In genomic region chr9:84852902-84853301, GRCh38 we compare ENCODE assay signal across 13 cellular contexts.
DNase-seq lines count a peak whose midpoint lies in the region; TF ChIP-seq lines count a peak whose summit lies in the region.
"Had no signal": no experiment of that assay in that cellular context is flagged by ENCODE, and none has a peak within 500 bp of the region (broad histone marks: within the 10 kb centered on the region; RNA-seq: fewer than 3 reads in every experiment).

No MANE protein-coding gene starts in this region.

- H3K27me3 Mint-ChIP-seq in H9 (ENCODE audit: low read depth) (no peaks in the 10 kb centered on the region; the same call in 1 of the 2 replicates), endodermal cell (ENCODE audit: insufficient read depth) (peaks cover 1% of the 10 kb centered on the region), neural progenitor cell (ENCODE audit: insufficient read depth, low read depth) (peaks cover 10% of the 10 kb centered on the region)

- H4K20me1 ChIP-seq in H9 (ENCODE audit: control insufficient read depth, insufficient read depth, insufficient read length) (no peaks in the 10 kb centered on the region), neural progenitor cell (ENCODE audit: low read depth) (no peaks in the 10 kb centered on the region)

- H3K79me2 ChIP-seq in H9 (ENCODE audit: insufficient read depth, low read length), result no peaks in the 10 kb centered on the region
- H3K79me2 ChIP-seq in neural progenitor cell (ENCODE audit: low read depth), result no peaks in the 10 kb centered on the region

- no peaks in the 10 kb centered on the region for H3K23me2 ChIP-seq in H9 (ENCODE audit: insufficient read length, low read depth, low read length, poor library complexity, severe bottlenecking)

- H3K36me3 Mint-ChIP-seq in H9 (ENCODE audit: insufficient read depth in 1 of 3, low read depth in 3 of 3) (no peaks in the 10 kb centered on the region; a peak in 2 of 7 replicates), endodermal cell (ENCODE audit: low read depth) (no peaks in the 10 kb centered on the region), neural progenitor cell (peaks cover 5% of the 10 kb centered on the region)
- H3K36me3 Mint-ChIP-seq: CD4-positive, CD25-positive, alpha-beta regulatory T cell had no signal

- DNase-seq in H9 (no peak), ascending aorta (ENCODE audit: low spot score in 2 of 2) (no peak), endodermal cell (no peak), neural progenitor cell (ENCODE audit: low spot score) (no peak), NCI-H748 treated with DMSO at 0.1 percent for 48 hours (lab: John Stamatoyannopoulos, UW) (no peak), putamen (ENCODE audit: low spot score) (no peak), amniotic stem cell (lab: John Stamatoyannopoulos, UW) (no peak)
- no peak for DNase-seq in activated T-cell treated with anti-CD3 and anti-CD28 coated beads, Interleukin-2, amount 50 U/mL, for 1 hour
- DNase-seq: ACHN; CD4-positive, CD25-positive, alpha-beta regulatory T cell; NCI-H187; NCI-H446 had no signal

- WGBS in H9 (ENCODE audit: extremely low coverage, insufficient read length, low lambda C conversion rate), result no CpG with 5 or more reads among the region's 1 CpG
- 86 to 88% methylated on average over 1 of the region's 1 CpG for WGBS in endodermal cell (ENCODE audit: insufficient coverage in 1 of 2, insufficient read length in 1 of 2), 2 experiments

- H2BK12ac ChIP-seq in H9 (ENCODE audit: insufficient read length, low read depth, low read length), result no peak overlapping the region

- H3K9ac ChIP-seq in H9 (ENCODE audit: extremely low read depth, insufficient read length, low read length), result no peak overlapping the region
- no peak overlapping the region for H3K9ac ChIP-seq in endodermal cell (ENCODE audit: extremely low read depth, low read length, poor library complexity, severe bottlenecking)
- no peak overlapping the region for H3K9ac ChIP-seq in neural progenitor cell

- no peaks in the 10 kb centered on the region for H3K36me3 ChIP-seq in ascending aorta
- H3K36me3 ChIP-seq in endodermal cell (ENCODE audit: control insufficient read depth, insufficient read depth, low read length), result no peaks in the 10 kb centered on the region
- no peaks in the 10 kb centered on the region for H3K36me3 ChIP-seq in neural progenitor cell
- H3K36me3 ChIP-seq: HAP-1 had no signal

- no peak overlapping the region for H3K4me2 ChIP-seq in H9 (ENCODE audit: insufficient read depth, insufficient read length, low read length)
- H3K4me2 ChIP-seq in neural progenitor cell, result peak overlapping the region; percentile 66

- H3K4me3 ChIP-seq in ascending aorta, result no peak overlapping the region
- no peak overlapping the region for H3K4me3 ChIP-seq in endodermal cell (ENCODE audit: low read length)
- H3K4me3 ChIP-seq in neural progenitor cell, result no peak overlapping the region
- H3K4me3 ChIP-seq: HAP-1 had no signal

- H3K9me3 ChIP-seq in H9 (ENCODE audit: control insufficient read depth, low read depth, low read length), result no peaks in the 10 kb centered on the region
- H3K9me3 ChIP-seq in ascending aorta, result no peaks in the 10 kb centered on the region
- H3K9me3 ChIP-seq in endodermal cell (ENCODE audit: control insufficient read depth, low read length), result no peaks in the 10 kb centered on the region
- H3K9me3 ChIP-seq in neural progenitor cell (ENCODE audit: low read depth), result no peaks in the 10 kb centered on the region
- H3K9me3 ChIP-seq: HAP-1 had no signal

- no peak overlapping the region for H3K18ac ChIP-seq in H9 (ENCODE audit: insufficient read length, low read depth, low read length)

- peak overlapping the region; percentile 93 for H2BK20ac ChIP-seq in H9 (ENCODE audit: low read depth, low read length, poor library complexity, severe bottlenecking)

- no peak overlapping the region for H2BK15ac ChIP-seq in H9 (ENCODE audit: low read depth, low read length)

- H3F3A ChIP-seq in neural progenitor cell (ENCODE audit: low read depth), result peaks cover 34% of the 10 kb centered on the region

- H3K14ac ChIP-seq in H9 (ENCODE audit: insufficient read depth, low read length), result no peak overlapping the region

- H2AFZ ChIP-seq in H9 (ENCODE audit: low read length) (no peak overlapping the region), neural progenitor cell (replicated peaks) (no peak overlapping the region)

- H3K27ac ChIP-seq in H9 (ENCODE audit: insufficient read length, low read depth, low read length), result no peak overlapping the region
- peak overlapping the region; percentile 18 to 35 for H3K27ac ChIP-seq in ascending aorta
- H3K27ac ChIP-seq in endodermal cell (ENCODE audit: low read depth, low read length), result peak overlapping the region; percentile 92
- peak overlapping the region; percentile 77 for H3K27ac ChIP-seq in neural progenitor cell

- H3K27me3 ChIP-seq in H9 (ENCODE audit: insufficient read depth, low read length) (no peaks in the 10 kb centered on the region; the same call in 1 of the 2 replicates), ascending aorta (no peaks in the 10 kb centered on the region), endodermal cell (ENCODE audit: control insufficient read depth, insufficient read depth, low read length, poor library complexity, severe bottlenecking) (no peaks in the 10 kb centered on the region), neural progenitor cell (no peaks in the 10 kb centered on the region)

- H3K4me3 Mint-ChIP-seq in H9, result no peak overlapping the region
- no peak overlapping the region for H3K4me3 Mint-ChIP-seq in endodermal cell
- H3K4me3 Mint-ChIP-seq in neural progenitor cell, result no peak overlapping the region
- H3K4me3 Mint-ChIP-seq: CD4-positive, CD25-positive, alpha-beta regulatory T cell had no signal

- no peak overlapping the region for H3K56ac ChIP-seq in H9 (ENCODE audit: insufficient read length, low read depth, low read length)

- H3K4ac ChIP-seq in H9 (ENCODE audit: low read depth, low read length), result no peak overlapping the region

- H3T11ph ChIP-seq in H9 (ENCODE audit: low read length), result no peak overlapping the region

- H3K23ac ChIP-seq in H9 (ENCODE audit: insufficient read length, low read depth, low read length), result no peak overlapping the region

- no peak overlapping the region for H4K91ac ChIP-seq in H9 (ENCODE audit: insufficient read length, low read depth, low read length)

- H2BK5ac ChIP-seq in H9 (ENCODE audit: insufficient read length, low read length), result no peak overlapping the region

- H3K27ac Mint-ChIP-seq in H9 (0 out of 7 replicates have a peak overlapping the region, but pooled peaks of 1 of the 3 experiments have one; percentile 15), endodermal cell (no peak overlapping the region), neural progenitor cell (peak overlapping the region; percentile 84)
- H3K27ac Mint-ChIP-seq: CD4-positive, CD25-positive, alpha-beta regulatory T cell had no signal

- H2BK120ac ChIP-seq in H9 (ENCODE audit: low read depth, low read length, poor library complexity, severe bottlenecking), result no peak overlapping the region

- no peak overlapping the region for H4K5ac ChIP-seq in H9 (ENCODE audit: insufficient read length, low read depth, low read length)

- no peaks in the 10 kb centered on the region for H3K79me1 ChIP-seq in H9 (ENCODE audit: insufficient read depth, low read depth, low read length, poor library complexity, severe bottlenecking)

- no peak overlapping the region for H4K8ac ChIP-seq in H9 (replicated peaks; ENCODE audit: insufficient read length, low read depth, low read length)

- H2AK5ac ChIP-seq in H9 (ENCODE audit: insufficient read length, low read length), result no peak overlapping the region

- peaks cover 60 to 64% of the 10 kb centered on the region in 2 experiments for H3K4me1 Mint-ChIP-seq in H9
- H3K4me1 Mint-ChIP-seq in endodermal cell, result peaks cover 25% of the 10 kb centered on the region
- H3K4me1 Mint-ChIP-seq in neural progenitor cell, result peaks cover 49% of the 10 kb centered on the region
- H3K4me1 Mint-ChIP-seq: CD4-positive, CD25-positive, alpha-beta regulatory T cell had no signal

- intact Hi-C loops in ascending aorta (cut with DNase I), result loop anchor here (5.0 to 10.0 kb wide), 2 partner anchors 181 to 682 kb away; no protein-coding TSS in a partner anchor

- H3K4me1 ChIP-seq in H9 (ENCODE audit: insufficient read depth, low read length) (peaks cover 5% of the 10 kb centered on the region; the same call in 1 of the 2 replicates), ascending aorta (peaks cover 9 to 26% of the 10 kb centered on the region in 2 donors), endodermal cell (ENCODE audit: control insufficient read depth, insufficient read depth, low read length) (peaks cover 12% of the 10 kb centered on the region), neural progenitor cell (peaks cover 35% of the 10 kb centered on the region)

- H3K9me3 Mint-ChIP-seq in H9 (no peaks in the 10 kb centered on the region; a peak in 1 of 5 replicates), endodermal cell (no peaks in the 10 kb centered on the region), neural progenitor cell (no peaks in the 10 kb centered on the region)

- no peak for TF ChIP-seq CTCF in H9 (conservative IDR thresholded peaks at IDR 0.05)
- TF ChIP-seq CTCF in ascending aorta (IDR thresholded peaks at IDR 0.05), result no peak
- no peak for TF ChIP-seq CTCF in endodermal cell (conservative IDR thresholded peaks at IDR 0.05)
- TF ChIP-seq CTCF in neural progenitor cell (IDR thresholded peaks at IDR 0.05), result no peak
